ENCODE assay signal across 2 cellular contexts in the genomic region with DNA sequence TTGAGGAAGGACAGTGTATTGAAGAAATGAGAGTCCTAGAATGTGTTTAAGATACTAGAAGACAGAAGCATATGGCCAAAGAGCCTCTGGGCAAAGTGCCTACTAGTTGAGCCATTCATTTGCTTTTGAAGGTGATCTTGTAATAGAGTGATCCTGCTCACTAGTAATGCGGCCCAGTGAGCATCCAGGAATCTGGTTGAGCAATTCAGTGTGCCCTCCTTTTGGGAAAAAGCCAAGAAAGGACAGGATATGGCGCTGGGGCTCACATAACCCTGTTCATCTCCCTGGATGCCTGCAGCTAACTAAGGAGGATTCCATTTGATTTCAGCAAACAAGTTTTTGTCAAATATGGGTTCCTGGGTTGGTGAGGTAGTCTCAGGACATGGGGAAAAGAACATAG.
TF ChIP-seq lines count a peak whose summit lies in the region.

No MANE protein-coding gene starts in this region.

TF ChIP-seq in liver, 16 proteins besides CTCF, POLR2A, EP300 and RAD21:
- TF ChIP-seq RXRA (IDR thresholded peaks at IDR 0.05) = peak; percentile 91 to 95
- TF ChIP-seq FOXA1 (IDR thresholded peaks at IDR 0.05) = no peak
- TF ChIP-seq HNF4A (conservative IDR thresholded peaks at IDR 0.05) = peak; percentile 84 to 87
- peak; percentile 45 for TF ChIP-seq FOXA2 (IDR thresholded peaks at IDR 0.05)
- TF ChIP-seq JUND (IDR thresholded peaks at IDR 0.05) = peak; percentile 74 to 85
- TF ChIP-seq, protein P1, sequence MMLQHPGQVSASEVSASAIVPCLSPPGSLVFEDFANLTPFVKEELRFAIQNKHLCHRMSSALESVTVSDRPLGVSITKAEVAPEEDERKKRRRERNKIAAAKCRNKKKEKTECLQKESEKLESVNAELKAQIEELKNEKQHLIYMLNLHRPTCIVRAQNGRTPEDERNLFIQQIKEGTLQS (IDR thresholded peaks at IDR 0.05) = peak; percentile 38
- no peak for TF ChIP-seq TAF1 (conservative IDR thresholded peaks at IDR 0.05)
- TF ChIP-seq, protein P2, sequence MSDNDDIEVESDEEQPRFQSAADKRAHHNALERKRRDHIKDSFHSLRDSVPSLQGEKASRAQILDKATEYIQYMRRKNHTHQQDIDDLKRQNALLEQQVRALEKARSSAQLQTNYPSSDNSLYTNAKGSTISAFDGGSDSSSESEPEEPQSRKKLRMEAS (IDR thresholded peaks at IDR 0.05) = peak; percentile 97
- TF ChIP-seq, protein P3, sequence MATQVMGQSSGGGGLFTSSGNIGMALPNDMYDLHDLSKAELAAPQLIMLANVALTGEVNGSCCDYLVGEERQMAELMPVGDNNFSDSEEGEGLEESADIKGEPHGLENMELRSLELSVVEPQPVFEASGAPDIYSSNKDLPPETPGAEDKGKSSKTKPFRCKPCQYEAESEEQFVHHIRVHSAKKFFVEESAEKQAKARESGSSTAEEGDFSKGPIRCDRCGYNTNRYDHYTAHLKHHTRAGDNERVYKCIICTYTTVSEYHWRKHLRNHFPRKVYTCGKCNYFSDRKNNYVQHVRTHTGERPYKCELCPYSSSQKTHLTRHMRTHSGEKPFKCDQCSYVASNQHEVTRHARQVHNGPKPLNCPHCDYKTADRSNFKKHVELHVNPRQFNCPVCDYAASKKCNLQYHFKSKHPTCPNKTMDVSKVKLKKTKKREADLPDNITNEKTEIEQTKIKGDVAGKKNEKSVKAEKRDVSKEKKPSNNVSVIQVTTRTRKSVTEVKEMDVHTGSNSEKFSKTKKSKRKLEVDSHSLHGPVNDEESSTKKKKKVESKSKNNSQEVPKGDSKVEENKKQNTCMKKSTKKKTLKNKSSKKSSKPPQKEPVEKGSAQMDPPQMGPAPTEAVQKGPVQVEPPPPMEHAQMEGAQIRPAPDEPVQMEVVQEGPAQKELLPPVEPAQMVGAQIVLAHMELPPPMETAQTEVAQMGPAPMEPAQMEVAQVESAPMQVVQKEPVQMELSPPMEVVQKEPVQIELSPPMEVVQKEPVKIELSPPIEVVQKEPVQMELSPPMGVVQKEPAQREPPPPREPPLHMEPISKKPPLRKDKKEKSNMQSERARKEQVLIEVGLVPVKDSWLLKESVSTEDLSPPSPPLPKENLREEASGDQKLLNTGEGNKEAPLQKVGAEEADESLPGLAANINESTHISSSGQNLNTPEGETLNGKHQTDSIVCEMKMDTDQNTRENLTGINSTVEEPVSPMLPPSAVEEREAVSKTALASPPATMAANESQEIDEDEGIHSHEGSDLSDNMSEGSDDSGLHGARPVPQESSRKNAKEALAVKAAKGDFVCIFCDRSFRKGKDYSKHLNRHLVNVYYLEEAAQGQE (IDR thresholded peaks at IDR 0.05) = peak; percentile 40
- peak in 1 of 2 donors; percentile 66 for TF ChIP-seq GABPA (IDR thresholded peaks at IDR 0.05 in 1 of 2, conservative IDR thresholded peaks at IDR 0.05 in 1 of 2)
- peak in 1 of 2 donors; percentile 77 for TF ChIP-seq EGR1 (IDR thresholded peaks at IDR 0.05; ENCODE audit: low read depth in 2 of 2)
- peak; percentile 75 for TF ChIP-seq SP1 (IDR thresholded peaks at IDR 0.05)
- TF ChIP-seq, protein P4, sequence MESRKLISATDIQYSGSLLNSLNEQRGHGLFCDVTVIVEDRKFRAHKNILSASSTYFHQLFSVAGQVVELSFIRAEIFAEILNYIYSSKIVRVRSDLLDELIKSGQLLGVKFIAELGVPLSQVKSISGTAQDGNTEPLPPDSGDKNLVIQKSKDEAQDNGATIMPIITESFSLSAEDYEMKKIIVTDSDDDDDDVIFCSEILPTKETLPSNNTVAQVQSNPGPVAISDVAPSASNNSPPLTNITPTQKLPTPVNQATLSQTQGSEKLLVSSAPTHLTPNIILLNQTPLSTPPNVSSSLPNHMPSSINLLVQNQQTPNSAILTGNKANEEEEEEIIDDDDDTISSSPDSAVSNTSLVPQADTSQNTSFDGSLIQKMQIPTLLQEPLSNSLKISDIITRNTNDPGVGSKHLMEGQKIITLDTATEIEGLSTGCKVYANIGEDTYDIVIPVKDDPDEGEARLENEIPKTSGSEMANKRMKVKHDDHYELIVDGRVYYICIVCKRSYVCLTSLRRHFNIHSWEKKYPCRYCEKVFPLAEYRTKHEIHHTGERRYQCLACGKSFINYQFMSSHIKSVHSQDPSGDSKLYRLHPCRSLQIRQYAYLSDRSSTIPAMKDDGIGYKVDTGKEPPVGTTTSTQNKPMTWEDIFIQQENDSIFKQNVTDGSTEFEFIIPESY (IDR thresholded peaks at IDR 0.05) = peak; percentile 77
- peak; percentile 84 for TF ChIP-seq YY1 (IDR thresholded peaks at IDR 0.05)
- peak; percentile 30 for TF ChIP-seq NR2F2 (IDR thresholded peaks at IDR 0.05)
- peak; percentile 56 for TF ChIP-seq HNF4G (IDR thresholded peaks at IDR 0.05)

TF ChIP-seq in HepG2, 621 proteins besides CTCF, POLR2A, EP300 and RAD21:
- TF ChIP-seq ZNF331 (CRISPR knock-in tag; IDR thresholded peaks at IDR 0.05) (no peak), ZNF772 (CRISPR knock-in tag; IDR thresholded peaks at IDR 0.05) (no peak), NFRKB (IDR thresholded peaks at IDR 0.05) (no peak)
- TF ChIP-seq, protein P5, sequence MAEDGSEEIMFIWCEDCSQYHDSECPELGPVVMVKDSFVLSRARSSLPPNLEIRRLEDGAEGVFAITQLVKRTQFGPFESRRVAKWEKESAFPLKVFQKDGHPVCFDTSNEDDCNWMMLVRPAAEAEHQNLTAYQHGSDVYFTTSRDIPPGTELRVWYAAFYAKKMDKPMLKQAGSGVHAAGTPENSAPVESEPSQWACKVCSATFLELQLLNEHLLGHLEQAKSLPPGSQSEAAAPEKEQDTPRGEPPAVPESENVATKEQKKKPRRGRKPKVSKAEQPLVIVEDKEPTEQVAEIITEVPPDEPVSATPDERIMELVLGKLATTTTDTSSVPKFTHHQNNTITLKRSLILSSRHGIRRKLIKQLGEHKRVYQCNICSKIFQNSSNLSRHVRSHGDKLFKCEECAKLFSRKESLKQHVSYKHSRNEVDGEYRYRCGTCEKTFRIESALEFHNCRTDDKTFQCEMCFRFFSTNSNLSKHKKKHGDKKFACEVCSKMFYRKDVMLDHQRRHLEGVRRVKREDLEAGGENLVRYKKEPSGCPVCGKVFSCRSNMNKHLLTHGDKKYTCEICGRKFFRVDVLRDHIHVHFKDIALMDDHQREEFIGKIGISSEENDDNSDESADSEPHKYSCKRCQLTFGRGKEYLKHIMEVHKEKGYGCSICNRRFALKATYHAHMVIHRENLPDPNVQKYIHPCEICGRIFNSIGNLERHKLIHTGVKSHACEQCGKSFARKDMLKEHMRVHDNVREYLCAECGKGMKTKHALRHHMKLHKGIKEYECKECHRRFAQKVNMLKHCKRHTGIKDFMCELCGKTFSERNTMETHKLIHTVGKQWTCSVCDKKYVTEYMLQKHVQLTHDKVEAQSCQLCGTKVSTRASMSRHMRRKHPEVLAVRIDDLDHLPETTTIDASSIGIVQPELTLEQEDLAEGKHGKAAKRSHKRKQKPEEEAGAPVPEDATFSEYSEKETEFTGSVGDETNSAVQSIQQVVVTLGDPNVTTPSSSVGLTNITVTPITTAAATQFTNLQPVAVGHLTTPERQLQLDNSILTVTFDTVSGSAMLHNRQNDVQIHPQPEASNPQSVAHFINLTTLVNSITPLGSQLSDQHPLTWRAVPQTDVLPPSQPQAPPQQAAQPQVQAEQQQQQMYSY (CRISPR knock-in tag; IDR thresholded peaks at IDR 0.05) = no peak
TF ChIP-seq in HepG2: peak in this region for 0.
